24 cellular contexts compared by ENCODE assay signal in the genomic region with DNA sequence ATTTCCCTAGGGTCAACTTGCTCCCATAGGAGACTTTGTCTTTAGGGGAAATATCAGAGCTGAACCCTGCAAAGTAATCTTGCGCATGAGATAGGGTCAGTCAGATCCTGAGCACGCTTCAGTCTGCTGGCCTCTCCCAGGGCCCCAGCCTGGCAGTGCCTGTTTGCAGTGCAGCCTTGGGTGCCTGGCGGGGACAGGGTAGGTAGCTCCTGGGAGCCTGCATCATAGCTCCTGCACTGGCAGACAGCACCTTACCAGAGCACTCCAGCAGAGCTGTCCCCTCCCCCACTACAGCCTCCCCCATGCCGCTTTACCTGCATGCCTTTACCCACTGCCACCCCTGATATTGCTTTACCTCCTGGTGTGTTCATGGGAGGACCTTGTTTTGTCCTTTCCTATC.
"Had no signal": no experiment of that assay in that cellular context is flagged by ENCODE, and none has a peak within 500 bp of the region (broad histone marks: within the 10 kb centered on the region; RNA-seq: fewer than 3 reads in every experiment).

No MANE protein-coding gene starts in this region.

- H3K27me3 ChIP-seq: brain microvascular endothelial cell, dorsolateral prefrontal cortex had no signal

- ATAC-seq: activated CD4-positive, CD25-positive, alpha-beta regulatory T cell treated with anti-CD3 and anti-CD28 coated beads, Interleukin-2, amount 50 U/mL, for 24 hours; activated CD8-positive, alpha-beta memory T cell treated with anti-CD3 and anti-CD28 coated beads, Interleukin-2, amount 10 ng/mL, durations not matched to agents 7 days and 5 days; activated CD8-positive, alpha-beta T cell treated with anti-CD3 and anti-CD28 coated beads, Interleukin-2, amount 10 ng/mL, durations not matched to agents 7 days and 5 days; activated naive CD4-positive, alpha-beta T cell treated with anti-CD3 and anti-CD28 coated beads, Interleukin-2, amount 50 U/mL, for 72 hours; esophagus mucosa; T-helper 17 cell had no signal

- H3K27ac ChIP-seq: brain microvascular endothelial cell, coronary artery, dorsolateral prefrontal cortex, WERI-Rb-1 had no signal

- DNase-seq: activated B cell treated with CpG ODN at 0.5 μM for 24 hours; activated CD4-positive, alpha-beta memory T cell treated with anti-CD3 and anti-CD28 coated beads for 36 hours; activated CD4-positive, alpha-beta T cell treated with anti-CD3 and anti-CD28 coated beads, Interleukin-2, amount 10 ng/mL, durations not matched to agents 24 days and 14 days; activated CD8-positive, alpha-beta memory T cell treated with anti-CD3 and anti-CD28 coated beads, Interleukin-2, amount 10 ng/mL, durations not matched to agents 7 days and 5 days; activated CD8-positive, alpha-beta memory T cell treated with anti-CD3 and anti-CD28 coated beads, Interleukin-2, amount 50 U/mL, for 4 hours; activated CD8-positive, alpha-beta T cell treated with anti-CD3 and anti-CD28 coated beads, Interleukin-2, amount 10 ng/mL, durations not matched to agents 7 days and 5 days; activated effector memory CD4-positive, alpha-beta T cell treated with anti-CD3 and anti-CD28 coated beads, Interleukin-2, amount 50 U/mL, for 16 hours; activated naive CD4-positive, alpha-beta T cell treated with anti-CD3 and anti-CD28 coated beads for 36 hours; activated naive CD8-positive, alpha-beta T cell treated with anti-CD3 and anti-CD28 coated beads, Interleukin-2, amount 10 ng/mL, durations not matched to agents 7 days and 5 days; activated T-cell treated with anti-CD3 and anti-CD28 coated beads, Interleukin-2, amount 50 U/mL, for 1 hour; activated T-cell treated with anti-CD3 and anti-CD28 coated beads, Interleukin-2, amount 50 U/mL, for 48 hours; brain microvascular endothelial cell; dorsolateral prefrontal cortex; effector memory CD4-positive, alpha-beta T cell; endodermal cell; foreskin fibroblast; T-helper 1 cell; T-helper 17 cell; T1000; WERI-Rb-1 had no signal

- H3K36me3 ChIP-seq: brain microvascular endothelial cell, WERI-Rb-1 had no signal

- H3K4me3 ChIP-seq: coronary artery, dorsolateral prefrontal cortex had no signal
